ENCODE assay signal across 9 cellular contexts in the genomic region with DNA sequence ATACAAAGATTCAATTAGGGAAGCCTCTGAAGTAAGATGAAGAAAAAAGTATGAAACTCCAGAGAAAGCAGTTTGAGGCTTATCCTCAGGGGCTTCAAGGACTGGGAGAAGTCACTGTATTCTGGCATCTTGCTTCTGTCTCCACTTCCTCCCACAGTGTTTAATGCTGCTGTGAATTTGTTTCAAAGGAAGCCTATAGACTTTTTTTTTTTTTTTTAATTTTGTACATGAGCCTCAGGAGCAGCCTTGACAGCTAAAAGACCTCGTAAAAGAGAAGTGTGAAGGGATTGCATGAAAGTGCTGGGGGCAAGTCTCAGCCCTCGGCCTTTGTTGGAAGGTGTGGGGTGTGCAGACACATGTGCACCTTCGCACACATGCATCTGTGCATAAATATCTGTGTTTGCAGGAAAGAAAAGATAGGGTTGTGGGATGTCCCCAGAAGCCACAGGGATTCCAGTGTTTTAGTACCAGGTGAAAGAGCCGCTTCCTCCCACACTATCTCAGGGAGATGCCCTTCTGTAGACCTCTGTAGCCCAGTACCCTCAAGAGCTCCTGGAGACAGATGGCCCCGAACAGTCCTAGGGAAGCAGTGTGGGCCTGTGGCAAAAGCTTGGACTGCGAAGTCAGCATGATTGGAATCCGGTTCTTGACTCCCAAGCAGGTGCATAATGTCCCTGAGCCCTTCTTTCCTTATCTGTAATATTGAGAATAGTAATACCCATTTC.
A peak's percentile ranks its signal among the peaks of the same experiment; 100 is the strongest.
DNase-seq lines count a peak whose midpoint lies in the region; ATAC-seq, FAIRE-seq and TF ChIP-seq lines count a peak whose summit lies in the region.
"Had no signal": no experiment of that assay in that cellular context is flagged by ENCODE, and none has a peak within 500 bp of the region (broad histone marks: within the 10 kb centered on the region; RNA-seq: fewer than 3 reads in every experiment).

No MANE protein-coding gene starts in this region.

- no peak for DNase-seq in CD4-positive, alpha-beta memory T cell
- DNase-seq in PC-3 (no peak), H1 (ENCODE audit: low read depth in 1 of 2, low spot score in 2 of 2) (no peak), progenitor cell of endocrine pancreas (ENCODE audit: low spot score, unreplicated experiment) (no peak), T1000 (lab: John Stamatoyannopoulos, UW) (no peak), ascending aorta (ENCODE audit: low spot score in 2 of 2) (no peak), NCI-H1092 treated with DMSO at 0.1 percent for 48 hours (lab: John Stamatoyannopoulos, UW) (no peak)

- H3K36me3 ChIP-seq in CD4-positive, alpha-beta memory T cell (ENCODE audit: insufficient read depth, low read length): no peaks in the 10 kb centered on the region
- H3K36me3 ChIP-seq in PC-3 (ENCODE audit: low read depth, low read length) (no peaks in the 10 kb centered on the region), H1 (ENCODE audit: control insufficient read depth in 2 of 4, insufficient read depth in 4 of 4, low read length in 3 of 4) (no peaks in the 10 kb centered on the region), ascending aorta (peaks cover 3% of the 10 kb centered on the region in 2 donors)

- no peak overlapping the region for H2BK5ac ChIP-seq in H1 (ENCODE audit: low read depth, low read length)

- no peak overlapping the region for H4K5ac ChIP-seq in H1 (ENCODE audit: insufficient read length, low read depth, low read length)

- no peaks in the 10 kb centered on the region for H3K79me1 ChIP-seq in H1 (ENCODE audit: low read depth, low read length)

- H3K4me1 ChIP-seq in CD4-positive, alpha-beta memory T cell (ENCODE audit: insufficient read depth, low read length): peaks cover 30% of the 10 kb centered on the region
- H3K4me1 ChIP-seq in PC-3 (ENCODE audit: insufficient read depth, low read length) (peaks cover 51% of the 10 kb centered on the region), H1 (replicated peaks in 1 of 4; ENCODE audit: control insufficient read depth in 3 of 4, insufficient read depth in 4 of 4, low read length in 3 of 4) (peaks cover 0 to 10% (median 7%) of the 10 kb centered on the region in 4 experiments; a peak in 5 of 7 replicates), ascending aorta (peaks cover 0 to 26% of the 10 kb centered on the region in 2 donors)

- H3K14ac ChIP-seq in H1 (ENCODE audit: insufficient read length): no peak overlapping the region

- WGBS in H1 (ENCODE audit: extremely low coverage in 1 of 2, insufficient coverage in 1 of 2, insufficient read length in 1 of 2, insufficient replicate concordance in 2 of 2, low coverage in 1 of 2, low lambda C conversion rate in 2 of 2, missing lambda C conversion rate in 1 of 2), 2 experiments: 78% methylated on average over 7 of the region's 7 CpGs; no CpG with 5 or more reads in 1 of the 2 experiments

- CTCF ChIA-PET in CD4-positive, alpha-beta memory T cell (lab: Charles Lee; ENCODE audit: partially characterized antibody): no interaction called here
- CTCF ChIA-PET in PC-3 (lab: Charles Lee) (no interaction called here), H1 (lab: Charles Lee; ENCODE audit: partially characterized antibody) (interaction anchor here (1.6 to 1.7 kb wide), 2 partner anchors 15 to 156 kb away, joined by 3 read pairs; no protein-coding TSS in a partner anchor)

- H3K18ac ChIP-seq in H1 (ENCODE audit: extremely low read depth, low read length): peak overlapping the region; percentile 9; the same call in 1 of the 2 replicates

- H3F3A ChIP-seq in PC-3 (ENCODE audit: low read length, unreplicated experiment): no peaks in the 10 kb centered on the region

- H2BK12ac ChIP-seq in H1 (ENCODE audit: low read depth, low read length): no peak overlapping the region

- no peaks in the 10 kb centered on the region for H3K9me2 ChIP-seq in PC-3 (replicated peaks; ENCODE audit: low read length)

- BruUV-seq in PC-3 (replicated peaks; lab: Mats Ljungman, UMichigan): no TSS peak

- no peaks in the 10 kb centered on the region for H3K9me3 Mint-ChIP-seq in CD4-positive, alpha-beta memory T cell
- H3K9me3 Mint-ChIP-seq in progenitor cell of endocrine pancreas (ENCODE audit: low read depth): no peaks in the 10 kb centered on the region

- H4K91ac ChIP-seq in H1 (replicated peaks; ENCODE audit: insufficient read length, low read length): no peak overlapping the region

- H3K9me3 ChIP-seq in CD4-positive, alpha-beta memory T cell (ENCODE audit: control insufficient read depth in 1 of 2, low read length in 2 of 2): no peaks in the 10 kb centered on the region
- H3K9me3 ChIP-seq in PC-3 (ENCODE audit: low read length): no peaks in the 10 kb centered on the region
- H3K9me3 ChIP-seq in H1 (ENCODE audit: insufficient read depth in 2 of 2, low read depth in 1 of 2, low read length in 1 of 2): no peaks in the 10 kb centered on the region
- no peaks in the 10 kb centered on the region for H3K9me3 ChIP-seq in ascending aorta
- H3K9me3 ChIP-seq: SJSA1 had no signal

- no peak overlapping the region for H2BK15ac ChIP-seq in H1 (ENCODE audit: low read length)

- H3K4ac ChIP-seq in H1 (replicated peaks; ENCODE audit: insufficient read length, low read depth, low read length): no peak overlapping the region

- intact Hi-C loops in CD4-positive, alpha-beta memory T cell (cut with micrococcal nuclease): loop anchor here (5.0 to 10.0 kb wide), 2 partner anchors 128 to 155 kb away; no protein-coding TSS in a partner anchor
- intact Hi-C loops in PC-3 (cut with micrococcal nuclease) (no loop called here), ascending aorta (cut with DNase I) (loop anchor here (5.0 kb wide), 2 partner anchors 45 to 225 kb away; no protein-coding TSS in a partner anchor)

- no peak overlapping the region for H3K4me3 ChIP-seq in CD4-positive, alpha-beta memory T cell (ENCODE audit: low read length in 2 of 2)
- H3K4me3 ChIP-seq in PC-3 (ENCODE audit: low read length): no peak overlapping the region
- H3K4me3 ChIP-seq in H1 (ENCODE audit: extremely low read depth in 1 of 4, insufficient read depth in 2 of 4, low read depth in 3 of 4, low read length in 4 of 4): no peak overlapping the region
- no peak overlapping the region for H3K4me3 ChIP-seq in ascending aorta
- H3K4me3 ChIP-seq: SJSA1 had no signal

- H3K4me3 Mint-ChIP-seq in CD4-positive, alpha-beta memory T cell: peak overlapping the region in 1 of 8 donors; percentile 55
- H3K4me3 Mint-ChIP-seq in progenitor cell of endocrine pancreas (ENCODE audit: low read depth): no peak overlapping the region

- no peak overlapping the region for H2BK20ac ChIP-seq in H1 (ENCODE audit: low read length)

- no peaks in the 10 kb centered on the region for H3K27me3 Mint-ChIP-seq in CD4-positive, alpha-beta memory T cell
- H3K27me3 Mint-ChIP-seq in progenitor cell of endocrine pancreas: no peaks in the 10 kb centered on the region

- H2AFZ ChIP-seq in PC-3 (ENCODE audit: low read length): no peak overlapping the region
- no peak overlapping the region for H2AFZ ChIP-seq in H1 (ENCODE audit: low read length)

- TF ChIP-seq EP300 in H1 (IDR thresholded peaks at IDR 0.05; ENCODE audit: borderline replicate concordance in 1 of 2, low read depth in 2 of 2, low read length in 2 of 2): no peak

- no peaks in the 10 kb centered on the region for H3K23me2 ChIP-seq in H1 (ENCODE audit: low read depth, low read length)

- no peaks in the 10 kb centered on the region for H3K79me2 ChIP-seq in PC-3 (ENCODE audit: low read length)
- H3K79me2 ChIP-seq in H1 (ENCODE audit: control insufficient read depth in 1 of 2, insufficient read depth in 2 of 2, low read length in 2 of 2): no peaks in the 10 kb centered on the region

- no peak overlapping the region for H3K23ac ChIP-seq in H1 (ENCODE audit: insufficient read length)

- H3K27ac ChIP-seq in CD4-positive, alpha-beta memory T cell (ENCODE audit: low read depth, low read length): no peak overlapping the region
- H3K27ac ChIP-seq in PC-3 (ENCODE audit: low read length) (peak overlapping the region; percentile 83), H1 (ENCODE audit: low read depth, low read length) (no peak overlapping the region), ascending aorta (peak overlapping the region in 1 of 2 donors; percentile 23)

- no peaks in the 10 kb centered on the region for H3K27me3 ChIP-seq in CD4-positive, alpha-beta memory T cell (ENCODE audit: insufficient read depth, low read length)
- H3K27me3 ChIP-seq in PC-3 (ENCODE audit: low read length): no peaks in the 10 kb centered on the region
- H3K27me3 ChIP-seq in H1 (replicated peaks in 1 of 4; ENCODE audit: control insufficient read depth in 3 of 4, extremely low read depth in 1 of 4, insufficient read depth in 3 of 4, low read length in 3 of 4): no peaks in the 10 kb centered on the region
- H3K27me3 ChIP-seq in ascending aorta: no peaks in the 10 kb centered on the region
- H3K27me3 ChIP-seq: SJSA1 had no signal

- no peak for TF ChIP-seq POLR2A in H1 (IDR thresholded peaks at IDR 0.05; ENCODE audit: control extremely low read depth in 1 of 2, low read depth in 2 of 2, low read length in 2 of 2)

- no peak for TF ChIP-seq RAD21 in H1 (IDR thresholded peaks at IDR 0.05 in 1 of 2, conservative IDR thresholded peaks at IDR 0.05 in 1 of 2; ENCODE audit: low read depth in 2 of 2, low read length in 2 of 2)

- ATAC-seq in PC-3 (no peak), GM21367 (IDR thresholded peaks at IDR 0.05; ENCODE audit: unreplicated experiment) (no peak)

- H4K20me1 ChIP-seq in PC-3 (ENCODE audit: low read length) (no peaks in the 10 kb centered on the region), H1 (replicated peaks in 1 of 2; ENCODE audit: control insufficient read depth in 1 of 2, insufficient read depth in 2 of 2, low read length in 2 of 2) (no peaks in the 10 kb centered on the region)

- H3K4me1 Mint-ChIP-seq in CD4-positive, alpha-beta memory T cell: peaks cover 20 to 47% (median 35%) of the 10 kb centered on the region in 4 donors
- peaks cover 47% of the 10 kb centered on the region for H3K4me1 Mint-ChIP-seq in progenitor cell of endocrine pancreas (ENCODE audit: low read depth)

- no peak overlapping the region for H3K56ac ChIP-seq in H1 (replicated peaks; ENCODE audit: insufficient read length, low read depth, low read length)

- FAIRE-seq in H1 (lab: Jason Lieb, UNC): no peak

- H3K36me3 Mint-ChIP-seq in CD4-positive, alpha-beta memory T cell: peaks cover 48 to 61% of the 10 kb centered on the region in 2 donors
- peaks cover 18% of the 10 kb centered on the region for H3K36me3 Mint-ChIP-seq in progenitor cell of endocrine pancreas (ENCODE audit: insufficient read depth)

- no peak overlapping the region for H2AK5ac ChIP-seq in H1 (ENCODE audit: low read depth, low read length)

- H3K4me2 ChIP-seq in PC-3 (ENCODE audit: low read length) (peak overlapping the region; percentile 69), H1 (ENCODE audit: insufficient read depth in 1 of 2, low read depth in 2 of 2, low read length in 2 of 2) (no peak overlapping the region)

- TF ChIP-seq CTCF in PC-3 (conservative IDR thresholded peaks at IDR 0.05; ENCODE audit: low read depth, low read length) (no peak), H1 (IDR thresholded peaks at IDR 0.05; ENCODE audit: control extremely low read depth in 1 of 3, insufficient read depth in 1 of 3, low read depth in 1 of 3, low read length in 3 of 3) (no peak), progenitor cell of endocrine pancreas (IDR thresholded peaks at IDR 0.05; ENCODE audit: unreplicated experiment) (no peak), ascending aorta (IDR thresholded peaks at IDR 0.05) (no peak)

- POLR2A ChIA-PET in CD4-positive, alpha-beta memory T cell (lab: Charles Lee; ENCODE audit: partially characterized antibody): interaction anchor here (0.9 kb wide), 1 partner anchor 156 kb away, joined by 3 read pairs; no protein-coding TSS in a partner anchor
- POLR2A ChIA-PET in PC-3 (lab: Charles Lee; ENCODE audit: unreplicated experiment): no interaction called here
- POLR2A ChIA-PET in H1 (lab: Charles Lee; ENCODE audit: partially characterized antibody): no interaction called here

- H3K9ac ChIP-seq in PC-3 (ENCODE audit: low read length) (peak overlapping the region; percentile 24; the same call in 1 of the 2 replicates), H1 (replicated peaks in 1 of 4; ENCODE audit: extremely low read depth in 1 of 4, low read depth in 3 of 4, low read length in 3 of 4) (no peak overlapping the region)

- no peak overlapping the region for H4K8ac ChIP-seq in H1 (ENCODE audit: extremely low read depth, insufficient read depth, low read length)

- H3K27ac Mint-ChIP-seq in CD4-positive, alpha-beta memory T cell: peak overlapping the region in 4 of 7 donors; percentile 23 to 77 (median 58)
- H3K27ac Mint-ChIP-seq in progenitor cell of endocrine pancreas: peak overlapping the region; percentile 92

- no peak overlapping the region for H2BK120ac ChIP-seq in H1 (replicated peaks; ENCODE audit: low read depth, low read length)
